1 cellular context compared by ENCODE assay signal in the genomic region with DNA sequence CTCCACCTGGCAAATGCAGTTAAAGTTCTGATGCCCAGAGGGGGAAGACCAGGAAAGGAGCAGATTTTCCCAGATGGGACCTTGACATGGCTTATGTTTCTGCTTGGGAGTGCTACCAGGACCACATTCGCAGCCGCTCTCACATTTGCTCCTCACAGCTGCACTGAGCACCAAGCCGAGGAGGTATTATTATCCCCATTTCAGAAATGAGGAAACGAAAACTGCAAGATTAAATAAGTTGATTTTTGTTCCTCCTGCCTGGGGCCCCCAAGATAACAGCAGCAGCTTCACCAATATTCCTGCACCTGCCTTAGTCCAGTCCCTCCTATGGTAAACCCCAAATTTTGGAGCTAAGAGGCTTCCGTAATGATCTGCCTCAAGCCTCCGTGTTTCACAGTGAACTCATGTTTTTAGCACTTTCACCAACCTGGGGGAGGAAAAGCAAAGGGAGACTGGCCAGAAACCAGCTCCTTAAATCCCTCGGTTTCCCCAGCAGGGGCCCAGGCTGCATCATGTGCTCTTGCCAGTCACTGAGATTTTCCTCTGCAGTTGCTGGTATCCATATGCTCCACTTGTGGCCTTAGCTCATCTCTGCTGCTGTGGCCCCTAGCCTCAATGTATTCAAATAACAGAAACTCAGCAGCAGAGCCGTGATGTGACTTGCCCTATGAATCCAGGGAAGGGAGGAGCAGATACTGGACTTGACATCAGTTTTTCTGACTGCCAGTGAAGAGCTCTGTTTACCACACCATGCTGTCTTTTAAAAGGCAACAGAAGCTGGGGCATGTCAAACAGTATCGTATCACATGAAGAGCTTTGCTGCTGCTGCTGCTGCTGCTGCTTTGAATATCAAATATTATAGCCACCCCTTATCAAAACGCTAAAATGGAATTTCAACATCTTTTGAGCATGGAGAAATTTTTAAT.
TF ChIP-seq lines count a peak whose summit lies in the region.

No MANE protein-coding gene starts in this region.

TF ChIP-seq in SK-N-SH treated with all-trans-retinoic acid at 6 μM for 48 hours, 23 proteins besides CTCF, POLR2A, EP300 and RAD21 (continued from another document):
- TF ChIP-seq, protein P1, sequence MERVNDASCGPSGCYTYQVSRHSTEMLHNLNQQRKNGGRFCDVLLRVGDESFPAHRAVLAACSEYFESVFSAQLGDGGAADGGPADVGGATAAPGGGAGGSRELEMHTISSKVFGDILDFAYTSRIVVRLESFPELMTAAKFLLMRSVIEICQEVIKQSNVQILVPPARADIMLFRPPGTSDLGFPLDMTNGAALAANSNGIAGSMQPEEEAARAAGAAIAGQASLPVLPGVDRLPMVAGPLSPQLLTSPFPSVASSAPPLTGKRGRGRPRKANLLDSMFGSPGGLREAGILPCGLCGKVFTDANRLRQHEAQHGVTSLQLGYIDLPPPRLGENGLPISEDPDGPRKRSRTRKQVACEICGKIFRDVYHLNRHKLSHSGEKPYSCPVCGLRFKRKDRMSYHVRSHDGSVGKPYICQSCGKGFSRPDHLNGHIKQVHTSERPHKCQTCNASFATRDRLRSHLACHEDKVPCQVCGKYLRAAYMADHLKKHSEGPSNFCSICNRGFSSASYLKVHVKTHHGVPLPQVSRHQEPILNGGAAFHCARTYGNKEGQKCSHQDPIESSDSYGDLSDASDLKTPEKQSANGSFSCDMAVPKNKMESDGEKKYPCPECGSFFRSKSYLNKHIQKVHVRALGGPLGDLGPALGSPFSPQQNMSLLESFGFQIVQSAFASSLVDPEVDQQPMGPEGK (CRISPR knock-in tag; IDR thresholded peaks at IDR 0.05; ENCODE audit: borderline replicate concordance), result no peak
- no peak for TF ChIP-seq RARB (CRISPR knock-in tag; IDR thresholded peaks at IDR 0.05)
- no peak for TF ChIP-seq BACH2 (CRISPR knock-in tag; IDR thresholded peaks at IDR 0.05; ENCODE audit: borderline replicate concordance)
- no peak for TF ChIP-seq ZNF565 (CRISPR knock-in tag; conservative IDR thresholded peaks at IDR 0.05; ENCODE audit: low read depth)
- no peak for TF ChIP-seq ESRRG (CRISPR knock-in tag; IDR thresholded peaks at IDR 0.05)
- no peak for TF ChIP-seq ZNF70 (CRISPR knock-in tag; IDR thresholded peaks at IDR 0.05)
- TF ChIP-seq, protein P2, sequence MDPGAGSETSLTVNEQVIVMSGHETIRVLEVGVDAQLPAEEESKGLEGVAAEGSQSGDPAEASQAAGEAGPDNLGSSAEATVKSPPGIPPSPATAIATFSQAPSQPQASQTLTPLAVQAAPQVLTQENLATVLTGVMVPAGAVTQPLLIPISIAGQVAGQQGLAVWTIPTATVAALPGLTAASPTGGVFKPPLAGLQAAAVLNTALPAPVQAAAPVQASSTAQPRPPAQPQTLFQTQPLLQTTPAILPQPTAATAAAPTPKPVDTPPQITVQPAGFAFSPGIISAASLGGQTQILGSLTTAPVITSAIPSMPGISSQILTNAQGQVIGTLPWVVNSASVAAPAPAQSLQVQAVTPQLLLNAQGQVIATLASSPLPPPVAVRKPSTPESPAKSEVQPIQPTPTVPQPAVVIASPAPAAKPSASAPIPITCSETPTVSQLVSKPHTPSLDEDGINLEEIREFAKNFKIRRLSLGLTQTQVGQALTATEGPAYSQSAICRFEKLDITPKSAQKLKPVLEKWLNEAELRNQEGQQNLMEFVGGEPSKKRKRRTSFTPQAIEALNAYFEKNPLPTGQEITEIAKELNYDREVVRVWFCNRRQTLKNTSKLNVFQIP (CRISPR knock-in tag; IDR thresholded peaks at IDR 0.05; ENCODE audit: borderline replicate concordance, low read depth), result no peak
- TF ChIP-seq SNAI2 (CRISPR knock-in tag; IDR thresholded peaks at IDR 0.05), result no peak
- TF ChIP-seq ZFP3 (CRISPR knock-in tag; IDR thresholded peaks at IDR 0.05), result no peak
- no peak for TF ChIP-seq ZNF8 (CRISPR knock-in tag; IDR thresholded peaks at IDR 0.05)
- TF ChIP-seq CSDC2 (CRISPR knock-in tag; IDR thresholded peaks at IDR 0.05), result no peak
- TF ChIP-seq, protein P3, sequence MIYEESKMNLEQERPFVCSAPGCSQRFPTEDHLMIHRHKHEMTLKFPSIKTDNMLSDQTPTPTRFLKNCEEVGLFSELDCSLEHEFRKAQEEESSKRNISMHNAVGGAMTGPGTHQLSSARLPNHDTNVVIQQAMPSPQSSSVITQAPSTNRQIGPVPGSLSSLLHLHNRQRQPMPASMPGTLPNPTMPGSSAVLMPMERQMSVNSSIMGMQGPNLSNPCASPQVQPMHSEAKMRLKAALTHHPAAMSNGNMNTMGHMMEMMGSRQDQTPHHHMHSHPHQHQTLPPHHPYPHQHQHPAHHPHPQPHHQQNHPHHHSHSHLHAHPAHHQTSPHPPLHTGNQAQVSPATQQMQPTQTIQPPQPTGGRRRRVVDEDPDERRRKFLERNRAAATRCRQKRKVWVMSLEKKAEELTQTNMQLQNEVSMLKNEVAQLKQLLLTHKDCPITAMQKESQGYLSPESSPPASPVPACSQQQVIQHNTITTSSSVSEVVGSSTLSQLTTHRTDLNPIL (CRISPR knock-in tag; IDR thresholded peaks at IDR 0.05; ENCODE audit: low read depth), result no peak
- TF ChIP-seq ZFP30 (CRISPR knock-in tag; IDR thresholded peaks at IDR 0.05), result no peak
